In genomic region chr3:134294302-134294925, GRCh38 we compare ENCODE assay signal across 8 cellular contexts. TPM values are rescaled to one million over a fixed set of nuclear protein-coding genes. Genes with fewer than 3 reads are reported as not detected.
DNase-seq lines count a peak whose midpoint lies in the region; ATAC-seq and TF ChIP-seq lines count a peak whose summit lies in the region.

No MANE protein-coding gene starts in this region.

- intact Hi-C loops in stomach (cut with DNase I; ENCODE audit: low total_unique reads) (no loop called here), posterior cingulate gyrus (cut with DNase I) (no loop called here)

- peaks cover 0 to 12% (median 8%) of the 10 kb centered on the region in 4 donors for H3K4me1 ChIP-seq in stomach

- ATAC-seq in GM19372 (IDR thresholded peaks at IDR 0.05; ENCODE audit: low read depth, unreplicated experiment) (peak; percentile 100), HG03175 (IDR thresholded peaks at IDR 0.05; ENCODE audit: unreplicated experiment) (peak; percentile 100)

- no peak for TF ChIP-seq EP300 in stomach (IDR thresholded peaks at IDR 0.05)

- DNase-seq in activated CD8-positive, alpha-beta memory T cell treated with anti-CD3 and anti-CD28 coated beads for 4 hours (ENCODE audit: low read depth in 2 of 2), result peak; percentile 16 to 39
- DNase-seq in stimulated activated CD4-positive, alpha-beta T cell treated with anti-CD3 and anti-CD28 coated beads, TNF-alpha, amount 100 ng/mL, for 4 hours (ENCODE audit: low read depth in 3 of 3), result peak in 2 of 3 experiments; percentile 15 to 23
- no peak for DNase-seq in superior temporal gyrus (ENCODE audit: extremely low spot score)
- DNase-seq in stomach, result no peak
- DNase-seq in NCI-H2227 treated with DMSO at 0.1 percent for 48 hours (lab: John Stamatoyannopoulos, UW), result no peak
- DNase-seq in posterior cingulate gyrus, result no peak

- H3K36me3 ChIP-seq in stomach, result no peaks in the 10 kb centered on the region

- 68 to 81% (median 70%) methylated on average over 5 of the region's 5 CpGs for WGBS in stomach, 5 donors

- H3K27ac ChIP-seq in stomach, result no peak overlapping the region

- TF ChIP-seq POLR2A in stomach (IDR thresholded peaks at IDR 0.05), result no peak

- H3K9me3 ChIP-seq in stomach, result no peaks in the 10 kb centered on the region

- H3K27me3 ChIP-seq in stomach, result no peaks in the 10 kb centered on the region

- H3K4me3 ChIP-seq in stomach, result no peak overlapping the region

- no peak for TF ChIP-seq CTCF in stomach (IDR thresholded peaks at IDR 0.05)

RNA-seq across cellular contexts. Expression of gene RYK, which starts 43.8 kb away (rescaled TPM):
- total RNA-seq in stomach, result 100 to 1,000 TPM in 1 of 5 donors, 10 to 100 TPM in 4; 41.1 to 128 (median 45.5) TPM
- 10 to 100 TPM; 15.8 to 27.0 (median 26.7) TPM for polyA plus RNA-seq in stomach

Comparison
In these comparisons a context has a peak if more than half of its experiments do, and no peak if none do; other contexts are left out.
1. DNase-seq: peak in activated CD8-positive, alpha-beta memory T cell treated with anti-CD3 and anti-CD28 coated beads for 4 hours (2 of 2) and stimulated activated CD4-positive, alpha-beta T cell treated with anti-CD3 and anti-CD28 coated beads, TNF-alpha, amount 100 ng/mL, for 4 hours (2 of 3); none in superior temporal gyrus (single experiment), stomach (single experiment), NCI-H2227 treated with DMSO at 0.1 percent for 48 hours (single experiment) and posterior cingulate gyrus (0 of 10).